1 cellular context compared by ENCODE assay signal in the genomic region with DNA sequence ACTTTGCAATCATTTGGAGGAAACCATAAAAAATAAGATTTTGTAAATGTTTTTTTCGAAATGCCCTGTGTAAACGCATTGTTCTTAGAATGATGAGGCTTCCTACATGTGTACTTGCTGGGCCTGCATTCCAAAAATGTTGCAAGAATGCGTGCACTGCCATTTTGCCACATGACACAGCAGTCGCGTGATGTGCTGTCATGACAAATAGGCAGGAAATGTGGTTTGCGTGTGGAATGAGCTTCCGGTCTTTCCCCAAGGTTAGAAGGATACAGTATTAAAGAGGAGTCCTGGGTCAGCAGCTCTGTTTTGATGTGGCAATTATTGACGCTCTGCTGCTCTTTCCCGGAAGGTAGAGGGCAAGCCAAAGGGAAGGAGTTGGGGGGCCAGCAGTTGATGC.
TF ChIP-seq lines count a peak whose summit lies in the region.

No MANE protein-coding gene starts in this region.

TF ChIP-seq in IMR-90, 13 proteins besides CTCF, POLR2A, EP300 and RAD21:
- TF ChIP-seq FOS (IDR thresholded peaks at IDR 0.05; ENCODE audit: low read depth, low read length): peak; percentile 30; the same call in 1 of the 2 replicates
- TF ChIP-seq RCOR1 (IDR thresholded peaks at IDR 0.05; ENCODE audit: insufficient replicate concordance, low read length): peak; percentile 82
- TF ChIP-seq, protein P1, sequence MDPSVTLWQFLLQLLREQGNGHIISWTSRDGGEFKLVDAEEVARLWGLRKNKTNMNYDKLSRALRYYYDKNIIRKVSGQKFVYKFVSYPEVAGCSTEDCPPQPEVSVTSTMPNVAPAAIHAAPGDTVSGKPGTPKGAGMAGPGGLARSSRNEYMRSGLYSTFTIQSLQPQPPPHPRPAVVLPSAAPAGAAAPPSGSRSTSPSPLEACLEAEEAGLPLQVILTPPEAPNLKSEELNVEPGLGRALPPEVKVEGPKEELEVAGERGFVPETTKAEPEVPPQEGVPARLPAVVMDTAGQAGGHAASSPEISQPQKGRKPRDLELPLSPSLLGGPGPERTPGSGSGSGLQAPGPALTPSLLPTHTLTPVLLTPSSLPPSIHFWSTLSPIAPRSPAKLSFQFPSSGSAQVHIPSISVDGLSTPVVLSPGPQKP (IDR thresholded peaks at IDR 0.05; ENCODE audit: borderline replicate concordance, low read depth, low read length): no peak
- peak; percentile 58; the same call in 1 of the 2 replicates for TF ChIP-seq NFE2L2 (IDR thresholded peaks at IDR 0.05; ENCODE audit: low read depth, low read length)
- peak; percentile 100 for TF ChIP-seq BHLHE40 (IDR thresholded peaks at IDR 0.05; ENCODE audit: low read depth, low read length)
- TF ChIP-seq MXI1 (IDR thresholded peaks at IDR 0.05; ENCODE audit: borderline replicate concordance, low read depth, low read length): 0 out of 2 replicates have a peak, but pooled peaks have one; percentile 30
- TF ChIP-seq, protein P2, sequence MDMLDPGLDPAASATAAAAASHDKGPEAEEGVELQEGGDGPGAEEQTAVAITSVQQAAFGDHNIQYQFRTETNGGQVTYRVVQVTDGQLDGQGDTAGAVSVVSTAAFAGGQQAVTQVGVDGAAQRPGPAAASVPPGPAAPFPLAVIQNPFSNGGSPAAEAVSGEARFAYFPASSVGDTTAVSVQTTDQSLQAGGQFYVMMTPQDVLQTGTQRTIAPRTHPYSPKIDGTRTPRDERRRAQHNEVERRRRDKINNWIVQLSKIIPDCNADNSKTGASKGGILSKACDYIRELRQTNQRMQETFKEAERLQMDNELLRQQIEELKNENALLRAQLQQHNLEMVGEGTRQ (IDR thresholded peaks at IDR 0.05; ENCODE audit: low read depth, low read length): peak; percentile 88
- TF ChIP-seq RFX5 (IDR thresholded peaks at IDR 0.05; ENCODE audit: low read depth, low read length): no peak
- no peak for TF ChIP-seq CHD1 (IDR thresholded peaks at IDR 0.05; ENCODE audit: low read depth, low read length)
- TF ChIP-seq MAFK (IDR thresholded peaks at IDR 0.05; ENCODE audit: low read depth, low read length): peak; percentile 62; the same call in 1 of the 2 replicates
- no peak for TF ChIP-seq MAZ (IDR thresholded peaks at IDR 0.05; ENCODE audit: borderline replicate concordance, low read depth, low read length)
- TF ChIP-seq CEBPB (IDR thresholded peaks at IDR 0.05; ENCODE audit: low read depth, low read length): peak; percentile 94
